In genomic region chr10:118958984-118959916, GRCh38 we compare ENCODE assay signal across 8 cellular contexts.
A peak's percentile ranks its signal among the peaks of the same experiment; 100 is the strongest.
DNase-seq lines count a peak whose midpoint lies in the region; ATAC-seq and TF ChIP-seq lines count a peak whose summit lies in the region.

No MANE protein-coding gene starts in this region.

- H3K4me1 ChIP-seq in GM23338 (ENCODE audit: insufficient read depth): no peaks in the 10 kb centered on the region
- H3K4me1 ChIP-seq in skeletal muscle satellite cell (ENCODE audit: control insufficient read depth, insufficient read depth, low read length): peaks cover 10% of the 10 kb centered on the region

- H3K27me3 ChIP-seq in GM23338 (ENCODE audit: insufficient read depth): no peaks in the 10 kb centered on the region
- peaks cover 12% of the 10 kb centered on the region for H3K27me3 ChIP-seq in skeletal muscle satellite cell (ENCODE audit: control insufficient read depth, insufficient read depth, low read length)

- no peak overlapping the region for H3K27ac ChIP-seq in GM23338 (ENCODE audit: low read depth)

- no peaks in the 10 kb centered on the region for H3K9me2 ChIP-seq in GM23338 (ENCODE audit: insufficient read depth)

- no peaks in the 10 kb centered on the region for H3K9me3 ChIP-seq in T-helper 17 cell (ENCODE audit: control insufficient read depth, low read length, poor library complexity, severe bottlenecking)
- no peaks in the 10 kb centered on the region for H3K9me3 ChIP-seq in skeletal muscle satellite cell (replicated peaks; ENCODE audit: low read length)

- no peaks in the 10 kb centered on the region for H3K36me3 Mint-ChIP-seq in GM23338 (ENCODE audit: low read depth)
- H3K36me3 Mint-ChIP-seq in T-helper 17 cell (ENCODE audit: low read depth): no peaks in the 10 kb centered on the region

- no peak for TF ChIP-seq CTCF in GM23338 (conservative IDR thresholded peaks at IDR 0.05; ENCODE audit: low read depth in 2 of 2)

- peak overlapping the region; percentile 66; the same call in 1 of the 2 replicates for H3K27ac Mint-ChIP-seq in GM23338
- H3K27ac Mint-ChIP-seq in T-helper 17 cell: no peak overlapping the region

- no peak overlapping the region for H3K4me3 Mint-ChIP-seq in GM23338
- no peak overlapping the region for H3K4me3 Mint-ChIP-seq in T-helper 17 cell

- H3K4me1 Mint-ChIP-seq in GM23338 (peaks cover 14% of the 10 kb centered on the region), T-helper 17 cell (peaks cover 8% of the 10 kb centered on the region)

- H3K4me3 ChIP-seq in GM23338 (no peak overlapping the region), skeletal muscle satellite cell (ENCODE audit: low read length) (no peak overlapping the region)

- H4K20me1 ChIP-seq in GM23338 (replicated peaks; ENCODE audit: insufficient read depth): no peaks in the 10 kb centered on the region

- no peak overlapping the region for H3K9ac ChIP-seq in skeletal muscle satellite cell (ENCODE audit: low read depth, low read length)

- H3F3A ChIP-seq in GM23338 (replicated peaks; ENCODE audit: low read depth): no peaks in the 10 kb centered on the region

- ATAC-seq in GM23338: no peak
- ATAC-seq in T-helper 17 cell: peak; percentile 86
- no peak for ATAC-seq in GM19395 (IDR thresholded peaks at IDR 0.05; ENCODE audit: unreplicated experiment)
- ATAC-seq in GM21381 (IDR thresholded peaks at IDR 0.05; ENCODE audit: unreplicated experiment): no peak
- ATAC-seq in GM18909 (IDR thresholded peaks at IDR 0.05; ENCODE audit: poor library complexity, unreplicated experiment): no peak

- DNase-seq in GM23338 (ENCODE audit: low spot score) (no peak), T-helper 17 cell (no peak), glomerular visceral epithelial cell (ENCODE audit: extremely low spot score) (peak; percentile 23), COR-L47 (lab: John Stamatoyannopoulos, UW) (no peak)

- H3K36me3 ChIP-seq in GM23338 (ENCODE audit: insufficient read depth) (no peaks in the 10 kb centered on the region), skeletal muscle satellite cell (ENCODE audit: insufficient read depth, low read length) (no peaks in the 10 kb centered on the region)

- no peaks in the 10 kb centered on the region for H3K79me2 ChIP-seq in GM23338 (replicated peaks; ENCODE audit: insufficient read depth)

- no peak overlapping the region for H3K4me2 ChIP-seq in GM23338
- peak overlapping the region; percentile 25 for H3K4me2 ChIP-seq in skeletal muscle satellite cell (ENCODE audit: low read length)

- 0 out of 2 replicates have a peak overlapping the region, but pooled peaks have one; percentile 43 for H2AFZ ChIP-seq in GM23338

- no peaks in the 10 kb centered on the region for H3K27me3 Mint-ChIP-seq in GM23338 (ENCODE audit: insufficient read depth, low read depth, poor library complexity)
- peaks cover 23% of the 10 kb centered on the region for H3K27me3 Mint-ChIP-seq in T-helper 17 cell

- no peaks in the 10 kb centered on the region for H3K9me3 Mint-ChIP-seq in GM23338

TF ChIP-seq in GM23338, 12 proteins besides CTCF, POLR2A, EP300 and RAD21:
- TF ChIP-seq CREB1 (CRISPR knock-in tag; IDR thresholded peaks at IDR 0.05; ENCODE audit: low read depth) (no peak), ZNF462 (CRISPR knock-in tag; IDR thresholded peaks at IDR 0.05) (no peak)
TF ChIP-seq in GM23338: peak in this region for 0.
